Comparison of ENCODE assay signal across 8 cellular contexts in genomic region chr6:24402697-24403500, GRCh38. TPM values are rescaled to one million over a fixed set of nuclear protein-coding genes. Genes with fewer than 3 reads are reported as not detected.
DNase-seq lines count a peak whose midpoint lies in the region; ATAC-seq and TF ChIP-seq lines count a peak whose summit lies in the region.

MRS2 (plus strand) TSS chr6:24402936; CDS start chr6:24403047, 111 bp downstream.

- H4K5ac ChIP-seq in H9 (ENCODE audit: insufficient read length, low read depth, low read length): peak within 1 kb of the TSS; percentile 45

- H3F3A ChIP-seq in neural progenitor cell (ENCODE audit: low read depth): peaks cover 17% of the 10 kb centered on the region

- DNase-seq in GDM1 (lab: John Stamatoyannopoulos, UW) (peak; percentile 78), H9 (peak; percentile 95), M059J (ENCODE audit: low read depth) (peak; percentile 87), SJSA1 (ENCODE audit: low read depth in 1 of 2, low spot score in 2 of 2) (peak; percentile 63), foreskin keratinocyte (peak; percentile 64 to 88), neural progenitor cell (ENCODE audit: low spot score) (peak; percentile 75), stromal cell of bone marrow (ENCODE audit: low read depth) (peak; percentile 50)
- peak; percentile 24 to 67 (median 40) for DNase-seq in activated naive CD4-positive, alpha-beta T cell (lab: John Stamatoyannopoulos, UW)

- H3K4me1 Mint-ChIP-seq in H9 (peaks cover 57 to 58% of the 10 kb centered on the region in 2 experiments), neural progenitor cell (peaks cover 28% of the 10 kb centered on the region)

- H3K23ac ChIP-seq in H9 (ENCODE audit: insufficient read length, low read depth, low read length): no peak within 1 kb of the TSS

- H2BK12ac ChIP-seq in H9 (ENCODE audit: insufficient read length, low read depth, low read length): no peak within 1 kb of the TSS

- H3K9me3 Mint-ChIP-seq in H9 (peaks cover 5 to 6% of the 10 kb centered on the region in 2 experiments; a peak in 4 of 5 replicates), neural progenitor cell (no peaks in the 10 kb centered on the region)

- H3K36me3 ChIP-seq in SJSA1 (peaks cover 29% of the 10 kb centered on the region), neural progenitor cell (no peaks in the 10 kb centered on the region)

- H3K27me3 ChIP-seq in H9 (ENCODE audit: insufficient read depth, low read length) (no peaks in the 10 kb centered on the region), SJSA1 (replicated peaks) (no peaks in the 10 kb centered on the region), foreskin keratinocyte (no peaks in the 10 kb centered on the region), neural progenitor cell (peaks cover 11% of the 10 kb centered on the region)

- H3K27ac ChIP-seq in H9 (ENCODE audit: insufficient read length, low read depth, low read length) (peak within 1 kb of the TSS; percentile 59), SJSA1 (no peak within 1 kb of the TSS), foreskin keratinocyte (peak within 1 kb of the TSS; percentile 3), neural progenitor cell (no peak within 1 kb of the TSS)

- TF ChIP-seq CTCF in H9 (conservative IDR thresholded peaks at IDR 0.05) (no peak), foreskin keratinocyte (conservative IDR thresholded peaks at IDR 0.05) (no peak), neural progenitor cell (IDR thresholded peaks at IDR 0.05) (no peak)

- no peak within 1 kb of the TSS for H2BK20ac ChIP-seq in H9 (ENCODE audit: low read depth, low read length, poor library complexity, severe bottlenecking)

- H3K4me3 Mint-ChIP-seq in H9 (peak within 1 kb of the TSS; percentile 94 to 95), neural progenitor cell (peak within 1 kb of the TSS; percentile 98)

- H3K9me3 ChIP-seq in H9 (ENCODE audit: control insufficient read depth, low read depth, low read length): no peaks in the 10 kb centered on the region
- no peaks in the 10 kb centered on the region for H3K9me3 ChIP-seq in SJSA1 (replicated peaks)
- H3K9me3 ChIP-seq in neural progenitor cell (ENCODE audit: low read depth): no peaks in the 10 kb centered on the region

- peak within 1 kb of the TSS; percentile 21 for H2BK5ac ChIP-seq in H9 (ENCODE audit: insufficient read length, low read length)

- H3K79me1 ChIP-seq in H9 (ENCODE audit: insufficient read depth, low read depth, low read length, poor library complexity, severe bottlenecking): no peaks in the 10 kb centered on the region

- H3K14ac ChIP-seq in H9 (ENCODE audit: insufficient read depth, low read length): peak within 1 kb of the TSS; percentile 91

- H3K79me2 ChIP-seq in H9 (ENCODE audit: insufficient read depth, low read length) (peaks cover 21% of the 10 kb centered on the region; the same call in 1 of the 2 replicates), neural progenitor cell (ENCODE audit: low read depth) (peaks cover 30% of the 10 kb centered on the region)

- H3K4me1 ChIP-seq in H9 (ENCODE audit: insufficient read depth, low read length) (peaks cover 12% of the 10 kb centered on the region), SJSA1 (replicated peaks) (peaks cover 5% of the 10 kb centered on the region; the same call in 1 of the 2 replicates), foreskin keratinocyte (no peaks in the 10 kb centered on the region), neural progenitor cell (peaks cover 20% of the 10 kb centered on the region)

- H3K23me2 ChIP-seq in H9 (ENCODE audit: insufficient read length, low read depth, low read length, poor library complexity, severe bottlenecking): peaks cover 2% of the 10 kb centered on the region

- peak within 1 kb of the TSS; percentile 73 to 91 (median 90) for H3K27ac Mint-ChIP-seq in H9
- peak within 1 kb of the TSS; percentile 86 for H3K27ac Mint-ChIP-seq in neural progenitor cell

- H2AFZ ChIP-seq in H9 (ENCODE audit: low read length) (no peak within 1 kb of the TSS), neural progenitor cell (replicated peaks) (peak within 1 kb of the TSS; percentile 87)

- peak within 1 kb of the TSS; percentile 76 for H3K4me3 ChIP-seq in SJSA1
- peak within 1 kb of the TSS; percentile 88 for H3K4me3 ChIP-seq in neural progenitor cell

- no peak within 1 kb of the TSS for H4K91ac ChIP-seq in H9 (ENCODE audit: insufficient read length, low read depth, low read length)

- H2BK120ac ChIP-seq in H9 (ENCODE audit: low read depth, low read length, poor library complexity, severe bottlenecking): no peak within 1 kb of the TSS

- H4K20me1 ChIP-seq in H9 (ENCODE audit: control insufficient read depth, insufficient read depth, insufficient read length): no peaks in the 10 kb centered on the region
- peaks cover 6% of the 10 kb centered on the region for H4K20me1 ChIP-seq in neural progenitor cell (ENCODE audit: low read depth)

- H3K56ac ChIP-seq in H9 (ENCODE audit: insufficient read length, low read depth, low read length): no peak within 1 kb of the TSS

- no peak within 1 kb of the TSS; the same call in 1 of the 2 replicates for H2BK15ac ChIP-seq in H9 (ENCODE audit: low read depth, low read length)

- H2AK5ac ChIP-seq in H9 (ENCODE audit: insufficient read length, low read length): no peak within 1 kb of the TSS

- peak within 1 kb of the TSS; percentile 92 for H3K9ac ChIP-seq in H9 (ENCODE audit: extremely low read depth, insufficient read length, low read length)
- H3K9ac ChIP-seq in neural progenitor cell: peak within 1 kb of the TSS; percentile 58

- H3K36me3 Mint-ChIP-seq in H9 (ENCODE audit: insufficient read depth in 1 of 3, low read depth in 3 of 3) (peaks cover 10 to 37% (median 29%) of the 10 kb centered on the region in 3 experiments; a peak in 6 of 7 replicates), neural progenitor cell (peaks cover 2% of the 10 kb centered on the region)

- peak within 1 kb of the TSS; percentile 53 for H3K18ac ChIP-seq in H9 (ENCODE audit: insufficient read length, low read depth, low read length)

- peak; percentile 96 for ATAC-seq in foreskin keratinocyte

- H3K4me2 ChIP-seq in H9 (ENCODE audit: insufficient read depth, insufficient read length, low read length) (peak within 1 kb of the TSS; percentile 74), neural progenitor cell (peak within 1 kb of the TSS; percentile 85)

- H3T11ph ChIP-seq in H9 (ENCODE audit: low read length): no peak within 1 kb of the TSS

- no peak within 1 kb of the TSS; the same call in 1 of the 2 replicates for H3K4ac ChIP-seq in H9 (ENCODE audit: low read depth, low read length)

- H3K27me3 Mint-ChIP-seq in H9 (ENCODE audit: low read depth) (no peaks in the 10 kb centered on the region), neural progenitor cell (ENCODE audit: insufficient read depth, low read depth) (peaks cover 14% of the 10 kb centered on the region)

- H4K8ac ChIP-seq in H9 (replicated peaks; ENCODE audit: insufficient read length, low read depth, low read length): no peak within 1 kb of the TSS

- no CpG with 5 or more reads among the region's 63 CpGs for WGBS in H9 (ENCODE audit: extremely low coverage, insufficient read length, low lambda C conversion rate)

RNA-seq across cellular contexts. Expression of gene MRS2, which starts in this region (rescaled TPM):
- 85.8 and 86.3 TPM in 2 replicates for total RNA-seq in H9 (2021)
- 44.8 and 57.8 TPM in 2 replicates for total RNA-seq in M059J (2014; rRNA removed; shearing (Covaris generic))
- 26.6 and 29.4 TPM in 2 replicates for total RNA-seq in SJSA1 (2014; rRNA removed; shearing (Covaris generic))
- 22.7 and 30.3 TPM in 2 replicates for total RNA-seq in foreskin keratinocyte
- polyA plus RNA-seq in foreskin keratinocyte: 11.1 and 17.1 TPM in 2 replicates
- total RNA-seq in neural progenitor cell (ENCODE audit: low replicate concordance): 22.9 and 32.3 TPM in 2 replicates

Comparison
In these comparisons a context has a peak if more than half of its experiments do, and no peak if none do; other contexts are left out.
1. DNase-seq: peak in every context shown above with its lines; median percentile 95 in H9; 87 in M059J; 78 in GDM1; 76 in foreskin keratinocyte; 75 in neural progenitor cell; 63 in SJSA1; 50 in stromal cell of bone marrow; 40 in activated naive CD4-positive, alpha-beta T cell.
2. H3K27ac ChIP-seq: peak in H9 (single experiment) and foreskin keratinocyte (single experiment); none in SJSA1 (single experiment) and neural progenitor cell (single experiment).